In the genomic region with DNA sequence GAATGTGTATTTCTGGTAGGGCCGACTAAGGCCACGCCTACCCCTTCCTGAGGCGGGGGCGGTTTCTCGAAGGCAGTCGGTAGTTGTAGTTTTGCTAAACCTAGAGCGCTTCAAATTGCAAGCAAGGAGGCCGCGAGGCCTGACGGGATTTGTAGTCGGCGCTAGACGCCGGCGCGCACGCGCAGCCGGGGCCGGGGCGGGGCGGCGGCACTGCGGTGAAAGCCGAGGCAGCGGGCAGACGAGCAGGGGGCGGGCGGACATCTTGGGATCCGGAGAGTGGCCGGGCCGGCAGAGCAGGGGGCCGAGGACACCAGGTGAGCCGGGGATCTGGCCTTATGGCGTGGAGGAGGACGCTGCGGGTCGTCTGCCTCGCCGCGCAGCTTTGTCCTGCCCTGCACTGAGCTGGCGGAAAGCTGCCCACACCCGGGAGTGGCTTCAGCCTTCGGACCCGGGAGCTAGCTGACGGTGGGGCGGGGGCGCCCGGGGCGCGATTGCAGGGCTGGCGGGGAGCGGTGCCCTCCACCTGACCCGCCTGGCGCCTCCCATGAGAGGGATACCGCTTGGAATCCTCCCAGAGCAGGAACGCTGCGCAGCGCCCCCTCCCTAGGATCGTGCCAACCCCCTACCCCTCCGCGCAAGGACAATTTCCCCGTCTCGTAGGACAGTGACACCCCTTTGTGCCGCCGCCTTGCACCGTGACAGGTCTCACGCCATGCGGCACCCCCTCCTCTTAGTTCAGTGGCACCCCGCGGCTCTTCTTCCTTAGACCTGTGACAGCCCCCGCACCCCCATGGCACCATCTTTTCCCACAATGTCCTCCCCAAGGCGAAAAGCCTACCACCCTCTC, we compare ENCODE assay signal across 8 cellular contexts. TPM values are rescaled to one million over a fixed set of nuclear protein-coding genes. Genes with fewer than 3 reads are reported as not detected.
DNase-seq lines count a peak whose midpoint lies in the region; ATAC-seq and TF ChIP-seq lines count a peak whose summit lies in the region.

AP2M1 (plus strand) TSS at position 210 of the 847 bp plus-strand sequence. CDS start 2,139 bp downstream, outside the sequence.

- TF ChIP-seq POLR2A in GM18951 (IDR thresholded peaks at IDR 0.05; ENCODE audit: extremely low read depth, insufficient read depth, insufficient read length) (peak; percentile 90), spleen (IDR thresholded peaks at IDR 0.05) (peak in 2 of 3 donors; percentile 34 to 38)

- H3K4me3 Mint-ChIP-seq in activated B cell treated with CpG ODN at 0.5 μM for 24 hours: peak within 1 kb of the TSS; percentile 90
- peak within 1 kb of the TSS; percentile 90 to 95 (median 92) for H3K4me3 Mint-ChIP-seq in immature natural killer cell

- CTCF ChIA-PET in activated B cell treated with CpG ODN at 0.5 μM for 24 hours (lab: Charles Lee): interaction anchor here (0.6 kb wide), 1 partner anchor 611 kb away, joined by 4 read pairs; no protein-coding TSS in a partner anchor

- in situ Hi-C loops in GM18951 (cut with MboI; ENCODE audit: low sequenced_read_pairs, unreplicated experiment): no loop called here

- peaks cover 28 to 53% (median 41%) of the 10 kb centered on the region in 6 donors for H3K4me1 ChIP-seq in spleen

- 0 to 1% (median 1%) methylated on average over 37 to 73 of the region's 73 CpGs for WGBS in spleen, 5 donors

- H3K27ac Mint-ChIP-seq in activated B cell treated with CpG ODN at 0.5 μM for 24 hours (peak within 1 kb of the TSS; percentile 75), immature natural killer cell (peak within 1 kb of the TSS; percentile 55 to 91 (median 79))

- peak; percentile 92 for ATAC-seq in HG03196 (IDR thresholded peaks at IDR 0.05; ENCODE audit: unreplicated experiment)
- ATAC-seq in activated B cell treated with CpG ODN at 0.5 μM for 24 hours (ENCODE audit: low read depth): peak; percentile 97

- no peaks in the 10 kb centered on the region for H3K27me3 ChIP-seq in spleen (replicated peaks in 1 of 7)

- H3K27ac ChIP-seq in caudate nucleus (ENCODE audit: low read depth, low read length): peak within 1 kb of the TSS; percentile 96
- H3K27ac ChIP-seq in spleen: peak within 1 kb of the TSS; percentile 81 to 97 (median 92)

- H3K36me3 ChIP-seq in spleen: peaks cover 0 to 64% (median 54%) of the 10 kb centered on the region in 6 donors

- POLR2A ChIA-PET in activated B cell treated with CpG ODN at 0.5 μM for 24 hours (lab: Charles Lee): interaction anchor here (0.6 to 3.4 kb wide), 7 partner anchors 11 to 1155 kb away, joined by 3 to 21 read pairs (median 8); partner anchors contain the start of genes ABCF3, EEF1AKMT4 and EIF2B5

- no peak for TF ChIP-seq CTCF in activated B cell treated with CpG ODN at 0.5 μM for 24 hours (IDR thresholded peaks at IDR 0.05)
- TF ChIP-seq CTCF in spleen (IDR thresholded peaks at IDR 0.05 in 8 of 11, conservative IDR thresholded peaks at IDR 0.05 in 3 of 11): peak in 2 of 11 experiments; percentile 13 to 34

- H3K9me3 Mint-ChIP-seq in activated B cell treated with CpG ODN at 0.5 μM for 24 hours (no peaks in the 10 kb centered on the region), immature natural killer cell (no peaks in the 10 kb centered on the region)

- H3K36me3 Mint-ChIP-seq in activated B cell treated with CpG ODN at 0.5 μM for 24 hours (ENCODE audit: low read depth): peaks cover 52% of the 10 kb centered on the region
- H3K36me3 Mint-ChIP-seq in immature natural killer cell: peaks cover 0 to 20% (median 7%) of the 10 kb centered on the region in 3 donors

- peak; percentile 97 for DNase-seq in AG08395 (ENCODE audit: low spot score)
- DNase-seq in NCI-H345 (lab: John Stamatoyannopoulos, UW): peak; percentile 100
- DNase-seq in activated B cell treated with CpG ODN at 0.5 μM for 24 hours: peak; percentile 99
- peak; percentile 57 to 100 (median 98) for DNase-seq in caudate nucleus (lab: John Stamatoyannopoulos, UW)
- peak; percentile 98 to 99 (median 98) for DNase-seq in immature natural killer cell
- DNase-seq in spleen: peak; percentile 100

- no peaks in the 10 kb centered on the region for H3K9me3 ChIP-seq in spleen

- intact Hi-C loops in activated B cell treated with CpG ODN at 0.5 μM for 24 hours (cut with micrococcal nuclease): loop anchor here (1.0 kb wide), 9 partner anchors 10 to 540 kb away; partner anchors contain the start of genes ABCC5, DVL3, EEF1AKMT4 and EIF2B5
- intact Hi-C loops in spleen (cut with DNase I; ENCODE audit: low total_unique reads): no loop called here

- H3K4me1 Mint-ChIP-seq in activated B cell treated with CpG ODN at 0.5 μM for 24 hours (peaks cover 37% of the 10 kb centered on the region), immature natural killer cell (peaks cover 37 to 53% of the 10 kb centered on the region in 2 donors)

- H3K27me3 Mint-ChIP-seq in activated B cell treated with CpG ODN at 0.5 μM for 24 hours: no peaks in the 10 kb centered on the region
- H3K27me3 Mint-ChIP-seq in immature natural killer cell (ENCODE audit: low read depth in 3 of 3): peaks cover 0 to 6% (median 5%) of the 10 kb centered on the region in 3 donors

- peak within 1 kb of the TSS; percentile 79 to 96 (median 90) for H3K4me3 ChIP-seq in spleen

RNA-seq across cellular contexts. Expression of gene AP2M1, which starts in this region (rescaled TPM):
- 169 and 177 TPM in 2 replicates for total RNA-seq in activated B cell treated with CpG ODN at 0.5 μM for 24 hours
- polyA plus RNA-seq in immature natural killer cell: 100 to 1,000 TPM; 270 to 364 (median 329) TPM
- 100 to 1,000 TPM; 192 to 254 (median 204) TPM for total RNA-seq in spleen
- polyA plus RNA-seq in spleen: 100 to 1,000 TPM in 2 of 3 donors, 10 to 100 TPM in 1; 98.7 to 155 (median 137) TPM

Comparison
In these comparisons a context has a peak if more than half of its experiments do, and no peak if none do; other contexts are left out.
1. Peak in every context shown above with its lines: DNase-seq, ATAC-seq, H3K4me3 ChIP-seq and H3K27ac ChIP-seq.